In the genomic region with DNA sequence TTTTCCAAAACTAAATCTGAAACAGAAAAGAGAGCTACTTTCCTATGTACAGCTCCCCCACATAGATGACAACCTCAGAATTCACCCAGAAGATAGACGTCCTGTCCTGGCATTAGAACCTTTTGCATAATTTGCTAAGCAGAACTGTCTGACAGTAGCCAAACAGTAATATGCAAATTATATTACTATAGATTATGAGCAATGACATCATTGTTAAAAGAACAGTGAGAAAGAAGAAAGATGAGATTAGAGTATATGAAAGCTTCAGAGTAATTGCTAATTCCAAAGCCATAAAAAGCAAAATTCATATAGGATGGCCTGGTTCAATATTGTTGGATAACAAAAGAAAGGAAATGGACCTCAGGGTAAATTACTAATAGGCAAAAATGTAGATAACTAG, we compare ENCODE assay signal across 31 cellular contexts.
"Had no signal": no experiment of that assay in that cellular context is flagged by ENCODE, and none has a peak within 500 bp of the region (broad histone marks: within the 10 kb centered on the region; RNA-seq: fewer than 3 reads in every experiment).

No MANE protein-coding gene starts in this region.

- DNase-seq: natural killer cell; occipital lobe; ovary; posterior cingulate gyrus; psoas muscle; right cardiac atrium; spleen; stimulated activated CD4-positive, alpha-beta T cell treated with anti-CD3 and anti-CD28 coated beads, Interleukin-12 subunit alpha, Interleukin-12 subunit beta, amount 100 ng/mL, for 4 hours; stimulated activated CD4-positive, alpha-beta T cell treated with anti-CD3 and anti-CD28 coated beads, Interleukin-1b, Interleukin-23, amount 100 ng/mL, for 48 hours; stimulated activated CD4-positive, alpha-beta T cell treated with anti-CD3 and anti-CD28 coated beads, Interleukin-4, amount 100 ng/mL, for 1 hour; stimulated activated CD4-positive, alpha-beta T cell treated with anti-CD3 and anti-CD28 coated beads, Interleukin-4, amount 100 ng/mL, for 4 hours; stimulated activated CD8-positive, alpha-beta memory T cell treated with anti-CD3 and anti-CD28 coated beads, Interleukin-4, amount 100 ng/mL, for 48 hours; stimulated activated naive CD4-positive, alpha-beta T cell; stimulated activated naive CD8-positive, alpha-beta T cell treated with anti-CD3 and anti-CD28 coated beads, Interleukin-15, amount 100 ng/mL, for 72 hours; stimulated activated naive CD8-positive, alpha-beta T cell treated with anti-CD3 and anti-CD28 coated beads, Interleukin-15, Interleukin-2, amounts not matched to agents 100 U/mL and 50 U/mL, for 24 hours; substantia nigra; testis; tibial artery; transverse colon; upper lobe of right lung; uterus had no signal

- H3K4me3 ChIP-seq: neural progenitor cell, ovary, psoas muscle, skin epidermis, smooth muscle cell, spleen, suprapubic skin, testis, tibial artery, transverse colon, upper lobe of right lung, uterus had no signal

- H3K27ac Mint-ChIP-seq: natural killer cell; nephron; neural progenitor cell; progenitor cell of endocrine pancreas; stimulated activated memory B cell treated with anti-CD40 and anti-IgM and Interleukin-4, amounts not matched to agents 10 μg/mL and 1 μg/mL and 100 μg/mL, for 72 hours; stimulated activated naive CD8-positive, alpha-beta T cell treated with anti-CD3 and anti-CD28 coated beads, Interleukin-15, amount 100 ng/mL, for 72 hours; type B pancreatic cell had no signal

- H3K27me3 ChIP-seq: neural progenitor cell, ovary, spleen, suprapubic skin, testis, tibial artery, transverse colon, upper lobe of right lung, uterus had no signal

- H3K36me3 Mint-ChIP-seq: natural killer cell; neural progenitor cell; stimulated activated memory B cell treated with anti-CD40 and anti-IgM and Interleukin-4, amounts not matched to agents 10 μg/mL and 1 μg/mL and 100 μg/mL, for 72 hours; type B pancreatic cell had no signal

- H3K79me2 ChIP-seq: parathyroid adenoma had no signal

- H2AFZ ChIP-seq: neural progenitor cell, parathyroid adenoma had no signal

- H3K4me1 Mint-ChIP-seq: natural killer cell; nephron; neural progenitor cell; stimulated activated memory B cell treated with anti-CD40 and anti-IgM and Interleukin-4, amounts not matched to agents 10 μg/mL and 1 μg/mL and 100 μg/mL, for 72 hours; stimulated activated naive CD8-positive, alpha-beta T cell treated with anti-CD3 and anti-CD28 coated beads, Interleukin-15, amount 100 ng/mL, for 72 hours had no signal

- H3K9me3 ChIP-seq: ovary, psoas muscle, spleen, suprapubic skin, testis, tibial artery, transverse colon, upper lobe of right lung, uterus had no signal

- H3K4me1 ChIP-seq: neural progenitor cell, parathyroid adenoma, psoas muscle, spleen, suprapubic skin, testis, tibial artery, transverse colon, upper lobe of right lung, uterus had no signal

- H3K36me3 ChIP-seq: neural progenitor cell, ovary, spleen, suprapubic skin, tibial artery, transverse colon, upper lobe of right lung, uterus had no signal

- H3K4me3 Mint-ChIP-seq: natural killer cell; nephron; neural progenitor cell; stimulated activated memory B cell treated with anti-CD40 and anti-IgM and Interleukin-4, amounts not matched to agents 10 μg/mL and 1 μg/mL and 100 μg/mL, for 72 hours; stimulated activated naive CD8-positive, alpha-beta T cell treated with anti-CD3 and anti-CD28 coated beads, Interleukin-15, amount 100 ng/mL, for 72 hours; type B pancreatic cell had no signal

- H3K27me3 Mint-ChIP-seq: progenitor cell of endocrine pancreas had no signal

- H3K4me2 ChIP-seq: neural progenitor cell, smooth muscle cell had no signal

- ATAC-seq: natural killer cell; psoas muscle; right cardiac atrium; sciatic nerve; stimulated activated memory B cell treated with anti-CD40 and anti-IgM and Interleukin-4, amounts not matched to agents 10 μg/mL and 1 μg/mL and 100 μg/mL, for 72 hours; stimulated activated naive CD8-positive, alpha-beta T cell treated with anti-CD3 and anti-CD28 coated beads, Interleukin-15, amount 100 ng/mL, for 72 hours; stimulated activated naive CD8-positive, alpha-beta T cell treated with anti-CD3 and anti-CD28 coated beads, Interleukin-15, Interleukin-2, amounts not matched to agents 100 U/mL and 50 U/mL, for 24 hours; upper lobe of right lung had no signal

- H3K27ac ChIP-seq: neural progenitor cell, ovary, parathyroid adenoma, psoas muscle, skin epidermis, spleen, suprapubic skin, testis, tibial artery, transverse colon, upper lobe of right lung, uterus had no signal

- H3K9me3 Mint-ChIP-seq: nephron; neural progenitor cell; stimulated activated memory B cell treated with anti-CD40 and anti-IgM and Interleukin-4, amounts not matched to agents 10 μg/mL and 1 μg/mL and 100 μg/mL, for 72 hours; stimulated activated naive CD8-positive, alpha-beta T cell treated with anti-CD3 and anti-CD28 coated beads, Interleukin-15, amount 100 ng/mL, for 72 hours; type B pancreatic cell had no signal

- H3K9ac ChIP-seq: neural progenitor cell, parathyroid adenoma had no signal
